In genomic region chr13:103351035-103351828, GRCh38 we compare ENCODE assay signal across 11 cellular contexts.
A peak's percentile ranks its signal among the peaks of the same experiment; 100 is the strongest.
DNase-seq lines count a peak whose midpoint lies in the region; ATAC-seq and TF ChIP-seq lines count a peak whose summit lies in the region.
"Had no signal": no experiment of that assay in that cellular context is flagged by ENCODE, and none has a peak within 500 bp of the region (broad histone marks: within the 10 kb centered on the region; RNA-seq: fewer than 3 reads in every experiment).

No MANE protein-coding gene starts in this region.

- no peak for TF ChIP-seq CTCF in epithelial cell of proximal tubule (conservative IDR thresholded peaks at IDR 0.05; ENCODE audit: low read depth, low read length)

- intact Hi-C loops in left colon (cut with DNase I, micrococcal nuclease), result no loop called here

- peak; percentile 34 for DNase-seq in A172 (ENCODE audit: low spot score)
- peak; percentile 4 for DNase-seq in NCI-H2227 (lab: John Stamatoyannopoulos, UW; ENCODE audit: unreplicated experiment)
- peak; percentile 84 for DNase-seq in epithelial cell of proximal tubule (ENCODE audit: low read depth)
- DNase-seq in left colon, result no peak
- DNase-seq in NCI-H128 (lab: John Stamatoyannopoulos, UW; ENCODE audit: unreplicated experiment), result no peak
- no peak for DNase-seq in activated naive CD4-positive, alpha-beta T cell (lab: John Stamatoyannopoulos, UW)
- DNase-seq in effector CD8-positive, alpha-beta T cell (lab: John Stamatoyannopoulos, UW), result no peak
- DNase-seq: DND-41, SHP77 treated with DMSO at 0.1 percent for 48 hours had no signal

- peak; percentile 44 for ATAC-seq in left colon
- no peak for ATAC-seq in GM19467 (IDR thresholded peaks at IDR 0.05; ENCODE audit: unreplicated experiment)
- ATAC-seq: K562 had no signal

- H3K4me3 ChIP-seq in epithelial cell of proximal tubule (ENCODE audit: low read depth, low read length), result peak overlapping the region; percentile 25
- H3K4me3 ChIP-seq: K562 had no signal

Comparison
In these comparisons a context has a peak if more than half of its experiments do, and no peak if none do; other contexts are left out.
1. DNase-seq: peak in A172 (single experiment), NCI-H2227 (single experiment) and epithelial cell of proximal tubule (single experiment); none in left colon (0 of 2), NCI-H128 (single experiment), activated naive CD4-positive, alpha-beta T cell (0 of 4) and effector CD8-positive, alpha-beta T cell (single experiment).